In genomic region chr14:102231476-102232347, GRCh38 we compare ENCODE assay signal across 16 cellular contexts.
A peak's percentile ranks its signal among the peaks of the same experiment; 100 is the strongest.
DNase-seq lines count a peak whose midpoint lies in the region; ATAC-seq and TF ChIP-seq lines count a peak whose summit lies in the region.
"Had no signal": no experiment of that assay in that cellular context is flagged by ENCODE, and none has a peak within 500 bp of the region (broad histone marks: within the 10 kb centered on the region; RNA-seq: fewer than 3 reads in every experiment).

No MANE protein-coding gene starts in this region.

- no peak for DNase-seq in H9
- DNase-seq in NCI-H2171 (lab: John Stamatoyannopoulos, UW): peak; percentile 23
- peak; percentile 76 for DNase-seq in chondrocyte (ENCODE audit: low spot score)
- peak; percentile 36 for DNase-seq in osteoblast (ENCODE audit: insufficient read length, low spot score, missing footprints)
- no peak for DNase-seq in left lung
- DNase-seq in stimulated activated effector memory CD8-positive, alpha-beta T cell treated with anti-CD3 and anti-CD28 coated beads, Interleukin-12 subunit alpha, Interleukin-12 subunit beta, amount 100 ng/mL, for 72 hours (ENCODE audit: low spot score in 2 of 2): no peak
- DNase-seq: BE2C; CD4-positive, alpha-beta T cell; NCI-H1417 treated with DMSO at 0.1 percent for 48 hours; NCI-H1930; NCI-H2227 treated with DMSO at 0.1 percent for 48 hours; NCI-H524 treated with DMSO at 0.1 percent for 48 hours; SIG-M5 had no signal

- TF ChIP-seq CTCF in H9 (conservative IDR thresholded peaks at IDR 0.05) (no peak), chondrocyte (IDR thresholded peaks at IDR 0.05) (no peak), osteoblast (IDR thresholded peaks at IDR 0.05; ENCODE audit: extremely low read depth, low read depth, low read length) (no peak), left lung (IDR thresholded peaks at IDR 0.05) (no peak)

- no peak overlapping the region for H4K8ac ChIP-seq in H9 (replicated peaks; ENCODE audit: insufficient read length, low read depth, low read length)

- H3K56ac ChIP-seq in H9 (ENCODE audit: insufficient read length, low read depth, low read length): no peak overlapping the region

- H4K5ac ChIP-seq in H9 (ENCODE audit: insufficient read length, low read depth, low read length): no peak overlapping the region

- no peak overlapping the region for H3K14ac ChIP-seq in H9 (ENCODE audit: insufficient read depth, low read length)

- H3T11ph ChIP-seq in H9 (ENCODE audit: low read length): no peak overlapping the region

- H3K9me3 ChIP-seq in H9 (ENCODE audit: control insufficient read depth, low read depth, low read length): no peaks in the 10 kb centered on the region
- no peaks in the 10 kb centered on the region for H3K9me3 ChIP-seq in osteoblast (ENCODE audit: low read depth, low read length)
- H3K9me3 ChIP-seq in left lung: no peaks in the 10 kb centered on the region
- H3K9me3 ChIP-seq: BE2C had no signal

- no peak overlapping the region for H3K4me2 ChIP-seq in H9 (ENCODE audit: insufficient read depth, insufficient read length, low read length)
- H3K4me2 ChIP-seq in osteoblast (ENCODE audit: insufficient read depth, low read length): no peak overlapping the region

- no peak overlapping the region for H2AK5ac ChIP-seq in H9 (ENCODE audit: insufficient read length, low read length)

- no peaks in the 10 kb centered on the region for H3K27me3 ChIP-seq in H9 (ENCODE audit: insufficient read depth, low read length)
- H3K27me3 ChIP-seq in osteoblast (ENCODE audit: insufficient read depth, low read length): no peaks in the 10 kb centered on the region
- no peaks in the 10 kb centered on the region for H3K27me3 ChIP-seq in left lung
- H3K27me3 ChIP-seq: BE2C had no signal

- no peak overlapping the region for H3K23ac ChIP-seq in H9 (ENCODE audit: insufficient read length, low read depth, low read length)

- no peak overlapping the region for H2BK5ac ChIP-seq in H9 (ENCODE audit: insufficient read length, low read length)

- no peak overlapping the region for H4K91ac ChIP-seq in H9 (ENCODE audit: insufficient read length, low read depth, low read length)

- H3K4me3 ChIP-seq in osteoblast (ENCODE audit: insufficient read depth, low read length): no peak overlapping the region
- no peak overlapping the region for H3K4me3 ChIP-seq in left lung

- no peaks in the 10 kb centered on the region; the same call in 1 of the 2 replicates for H3K27me3 Mint-ChIP-seq in H9 (ENCODE audit: low read depth)
- no peaks in the 10 kb centered on the region for H3K27me3 Mint-ChIP-seq in chondrocyte (ENCODE audit: low read depth)
- H3K27me3 Mint-ChIP-seq: CD4-positive, alpha-beta T cell had no signal

- no peaks in the 10 kb centered on the region for H3K36me3 Mint-ChIP-seq in H9 (ENCODE audit: insufficient read depth in 1 of 3, low read depth in 3 of 3)
- peaks cover 6% of the 10 kb centered on the region for H3K36me3 Mint-ChIP-seq in chondrocyte (ENCODE audit: low read depth)
- no peaks in the 10 kb centered on the region for H3K36me3 Mint-ChIP-seq in stimulated activated effector memory CD8-positive, alpha-beta T cell treated with anti-CD3 and anti-CD28 coated beads, Interleukin-12 subunit alpha, Interleukin-12 subunit beta, amount 100 ng/mL, for 72 hours

- H3K4ac ChIP-seq in H9 (ENCODE audit: low read depth, low read length): no peak overlapping the region

- no CpG with 5 or more reads among the region's 22 CpGs for WGBS in H9 (ENCODE audit: extremely low coverage, insufficient read length, low lambda C conversion rate)

- no peak overlapping the region for H2AFZ ChIP-seq in H9 (ENCODE audit: low read length)
- no peak overlapping the region for H2AFZ ChIP-seq in osteoblast (ENCODE audit: low read length)

- H3K27ac ChIP-seq in H9 (ENCODE audit: insufficient read length, low read depth, low read length) (no peak overlapping the region), osteoblast (ENCODE audit: low read depth, low read length) (peak overlapping the region; percentile 96), left lung (no peak overlapping the region)
- H3K27ac ChIP-seq: HL-60 had no signal

- intact Hi-C loops in left lung (cut with DNase I): loop anchor here in 1 of 2 donors (5.0 kb wide), 1 partner anchor 81 kb away; no protein-coding TSS in a partner anchor

- peaks cover 94% of the 10 kb centered on the region for H3K36me3 ChIP-seq in osteoblast (ENCODE audit: insufficient read depth, low read length)
- peaks cover 0 to 9% of the 10 kb centered on the region in 2 donors for H3K36me3 ChIP-seq in left lung

- peak overlapping the region in 2 of 3 experiments; percentile 23 to 55; a peak in 1 of 7 replicates for H3K27ac Mint-ChIP-seq in H9
- no peak overlapping the region for H3K27ac Mint-ChIP-seq in chondrocyte (ENCODE audit: unreplicated experiment)
- H3K27ac Mint-ChIP-seq in stimulated activated effector memory CD8-positive, alpha-beta T cell treated with anti-CD3 and anti-CD28 coated beads, Interleukin-12 subunit alpha, Interleukin-12 subunit beta, amount 100 ng/mL, for 72 hours: no peak overlapping the region
- H3K27ac Mint-ChIP-seq: CD4-positive, alpha-beta T cell had no signal

- no peaks in the 10 kb centered on the region for H4K20me1 ChIP-seq in H9 (ENCODE audit: control insufficient read depth, insufficient read depth, insufficient read length)
- peaks cover 37% of the 10 kb centered on the region for H4K20me1 ChIP-seq in osteoblast (ENCODE audit: insufficient read depth, low read length)

- H2BK15ac ChIP-seq in H9 (ENCODE audit: low read depth, low read length): no peak overlapping the region

- no peaks in the 10 kb centered on the region for H3K9me3 Mint-ChIP-seq in H9
- H3K9me3 Mint-ChIP-seq in chondrocyte (ENCODE audit: low read depth): no peaks in the 10 kb centered on the region
- H3K9me3 Mint-ChIP-seq in stimulated activated effector memory CD8-positive, alpha-beta T cell treated with anti-CD3 and anti-CD28 coated beads, Interleukin-12 subunit alpha, Interleukin-12 subunit beta, amount 100 ng/mL, for 72 hours: no peaks in the 10 kb centered on the region
- H3K9me3 Mint-ChIP-seq: CD4-positive, alpha-beta T cell had no signal

- no peak overlapping the region for H2BK20ac ChIP-seq in H9 (ENCODE audit: low read depth, low read length, poor library complexity, severe bottlenecking)

- H3K4me3 Mint-ChIP-seq in H9: no peak overlapping the region
- H3K4me3 Mint-ChIP-seq in chondrocyte (ENCODE audit: unreplicated experiment): no peak overlapping the region
- H3K4me3 Mint-ChIP-seq in stimulated activated effector memory CD8-positive, alpha-beta T cell treated with anti-CD3 and anti-CD28 coated beads, Interleukin-12 subunit alpha, Interleukin-12 subunit beta, amount 100 ng/mL, for 72 hours: no peak overlapping the region
- H3K4me3 Mint-ChIP-seq: CD4-positive, alpha-beta T cell had no signal

- no peak for ATAC-seq in GM19023 (IDR thresholded peaks at IDR 0.05; ENCODE audit: unreplicated experiment)
- ATAC-seq in left lung: no peak
- ATAC-seq in stimulated activated effector memory CD8-positive, alpha-beta T cell treated with anti-CD3 and anti-CD28 coated beads, Interleukin-12 subunit alpha, Interleukin-12 subunit beta, amount 100 ng/mL, for 72 hours: no peak
- ATAC-seq: HCT116 had no signal

- no peaks in the 10 kb centered on the region for H3K4me1 ChIP-seq in H9 (ENCODE audit: insufficient read depth, low read length)
- H3K4me1 ChIP-seq in osteoblast (ENCODE audit: insufficient read depth, low read length): peaks cover 29% of the 10 kb centered on the region
- no peaks in the 10 kb centered on the region for H3K4me1 ChIP-seq in left lung

- no peaks in the 10 kb centered on the region for H3K4me1 Mint-ChIP-seq in H9
- H3K4me1 Mint-ChIP-seq in chondrocyte (ENCODE audit: low read depth): no peaks in the 10 kb centered on the region
- no peaks in the 10 kb centered on the region for H3K4me1 Mint-ChIP-seq in stimulated activated effector memory CD8-positive, alpha-beta T cell treated with anti-CD3 and anti-CD28 coated beads, Interleukin-12 subunit alpha, Interleukin-12 subunit beta, amount 100 ng/mL, for 72 hours

- no peak overlapping the region for H2BK120ac ChIP-seq in H9 (ENCODE audit: low read depth, low read length, poor library complexity, severe bottlenecking)

- no peaks in the 10 kb centered on the region for H3K79me1 ChIP-seq in H9 (ENCODE audit: insufficient read depth, low read depth, low read length, poor library complexity, severe bottlenecking)

- no peak overlapping the region for H3K9ac ChIP-seq in H9 (ENCODE audit: extremely low read depth, insufficient read length, low read length)

- H2BK12ac ChIP-seq in H9 (ENCODE audit: insufficient read length, low read depth, low read length): no peak overlapping the region

- H3K23me2 ChIP-seq in H9 (ENCODE audit: insufficient read length, low read depth, low read length, poor library complexity, severe bottlenecking): no peaks in the 10 kb centered on the region

- H3K79me2 ChIP-seq in H9 (ENCODE audit: insufficient read depth, low read length): no peaks in the 10 kb centered on the region
- peaks cover 81% of the 10 kb centered on the region for H3K79me2 ChIP-seq in osteoblast (ENCODE audit: insufficient read depth, low read length)

- H3K18ac ChIP-seq in H9 (ENCODE audit: insufficient read length, low read depth, low read length): no peak overlapping the region

Comparison
In these comparisons a context has a peak if more than half of its experiments do, and no peak if none do; other contexts are left out.
1. DNase-seq: peak in NCI-H2171 (single experiment), chondrocyte (single experiment) and osteoblast (single experiment); none in H9 (single experiment), left lung (0 of 2) and stimulated activated effector memory CD8-positive, alpha-beta T cell treated with anti-CD3 and anti-CD28 coated beads, Interleukin-12 subunit alpha, Interleukin-12 subunit beta, amount 100 ng/mL, for 72 hours (0 of 2).
2. H3K27ac Mint-ChIP-seq: peak in H9 (2 of 3); none in chondrocyte (single experiment) and stimulated activated effector memory CD8-positive, alpha-beta T cell treated with anti-CD3 and anti-CD28 coated beads, Interleukin-12 subunit alpha, Interleukin-12 subunit beta, amount 100 ng/mL, for 72 hours (single experiment).